17 cellular contexts compared by ENCODE assay signal in genomic region chr11:72682238-72682872, GRCh38. TPM values are rescaled to one million over a fixed set of nuclear protein-coding genes. Genes with fewer than 3 reads are reported as not detected.
DNase-seq lines count a peak whose midpoint lies in the region; ATAC-seq, FAIRE-seq and TF ChIP-seq lines count a peak whose summit lies in the region.
"Had no signal": no experiment of that assay in that cellular context is flagged by ENCODE, and none has a peak within 500 bp of the region (broad histone marks: within the 10 kb centered on the region; RNA-seq: fewer than 3 reads in every experiment).

No MANE protein-coding gene starts in this region.

- H3K27me3 ChIP-seq in CD8-positive, alpha-beta T cell (ENCODE audit: insufficient read depth, low read length), result no peaks in the 10 kb centered on the region
- H3K27me3 ChIP-seq in HCT116 (ENCODE audit: insufficient read depth, low read length), result peaks cover 28% of the 10 kb centered on the region
- peaks cover under 1 to 22% of the 10 kb centered on the region in 2 experiments; a peak in 4 of 5 replicates for H3K27me3 ChIP-seq in K562 (ENCODE audit: control insufficient read depth in 2 of 2, insufficient read depth in 2 of 2, low read length in 2 of 2)
- H3K27me3 ChIP-seq in neutrophil, result peaks cover 20% of the 10 kb centered on the region

- no peaks in the 10 kb centered on the region for H3K9me3 Mint-ChIP-seq in CD8-positive, alpha-beta T cell
- H3K9me3 Mint-ChIP-seq: CD4-positive, alpha-beta memory T cell; H9 had no signal

- H4K20me1 ChIP-seq in HCT116 (ENCODE audit: insufficient read depth) (no peaks in the 10 kb centered on the region), K562 (replicated peaks; ENCODE audit: control insufficient read depth, insufficient read depth, low read length) (peaks cover 32% of the 10 kb centered on the region)

- TSS peak; percentile 15 for BruUV-seq in HCT116 (replicated peaks; lab: Mats Ljungman, UMichigan)
- no TSS peak for BruUV-seq in K562 (replicated peaks; lab: Mats Ljungman, UMichigan)

- no peaks in the 10 kb centered on the region for H3K9me2 ChIP-seq in HCT116 (ENCODE audit: insufficient read depth)

- no peak for TF ChIP-seq EP300 in K562 (IDR thresholded peaks at IDR 0.05; ENCODE audit: low read length)

- FAIRE-seq in K562 (lab: Jason Lieb, UNC), result no peak
- FAIRE-seq: D721Med had no signal

- peaks cover 8% of the 10 kb centered on the region for H3K36me3 ChIP-seq in CD8-positive, alpha-beta T cell (ENCODE audit: insufficient read depth, low read length)
- H3K36me3 ChIP-seq in HCT116 (ENCODE audit: control insufficient read depth in 1 of 2, insufficient read depth in 2 of 2, low read length in 2 of 2) (no peaks in the 10 kb centered on the region), K562 (ENCODE audit: control insufficient read depth, insufficient read depth, low read length) (peaks cover 25% of the 10 kb centered on the region; the same call in 2 of the 3 replicates), neutrophil (peaks cover 58% of the 10 kb centered on the region)

- H3K4me3 Mint-ChIP-seq in CD8-positive, alpha-beta T cell, result no peak overlapping the region
- H3K4me3 Mint-ChIP-seq: CD4-positive, alpha-beta memory T cell; H9 had no signal

- H3K27me3 Mint-ChIP-seq in CD8-positive, alpha-beta T cell (ENCODE audit: low read depth), result no peaks in the 10 kb centered on the region

- RAD21 ChIA-PET in HCT116 (lab: Charles Lee; ENCODE audit: low non-redundant PET in 1 of 2, low total read pairs in 2 of 2, uncharacterized antibody in 2 of 2, unreplicated experiment in 2 of 2), result interaction anchor here in 1 of 2 experiments (0.8 kb wide), 1 partner anchor 97 kb away, joined by 3 read pairs; no protein-coding TSS in a partner anchor

- peaks cover 17% of the 10 kb centered on the region for H3K4me1 Mint-ChIP-seq in CD8-positive, alpha-beta T cell (ENCODE audit: low read depth)

- peaks cover 6% of the 10 kb centered on the region for H3K4me1 ChIP-seq in CD8-positive, alpha-beta T cell (ENCODE audit: insufficient read depth, low read length)
- peaks cover 0 to 13% of the 10 kb centered on the region in 2 experiments; a peak in 3 of 4 replicates for H3K4me1 ChIP-seq in HCT116 (ENCODE audit: control insufficient read depth in 1 of 2, insufficient read depth in 2 of 2, low read length in 2 of 2)
- peaks cover 3 to 35% of the 10 kb centered on the region in 2 experiments; a peak in 4 of 5 replicates for H3K4me1 ChIP-seq in K562 (replicated peaks in 1 of 2; ENCODE audit: control insufficient read depth in 2 of 2, insufficient read depth in 2 of 2, low read length in 2 of 2)
- H3K4me1 ChIP-seq in neutrophil (ENCODE audit: control insufficient read depth in 1 of 2, insufficient read depth in 1 of 2, low read depth in 1 of 2, low read length in 1 of 2), result no peaks in the 10 kb centered on the region

- POLR2A ChIA-PET in CD8-positive, alpha-beta T cell (lab: Charles Lee), result interaction anchor here (0.7 kb wide), 1 partner anchor 96 kb away, joined by 3 read pairs; no protein-coding TSS in a partner anchor
- POLR2A ChIA-PET in HCT116 (lab: Charles Lee) (no interaction called here), K562 (lab: Yijun Ruan, JAX) (interaction anchor here (1.1 kb wide), 1 partner anchor 37 kb away, joined by 4 read pairs; no protein-coding TSS in a partner anchor)

- ATAC-seq in CD8-positive, alpha-beta T cell, result no peak
- ATAC-seq in HCT116, result no peak
- no peak for ATAC-seq in K562
- ATAC-seq in HG03139 (IDR thresholded peaks at IDR 0.05; ENCODE audit: unreplicated experiment), result no peak
- ATAC-seq: Right ventricle myocardium inferior had no signal

- intact Hi-C loops in CD8-positive, alpha-beta T cell (cut with DNase I, micrococcal nuclease), result no loop called here
- intact Hi-C loops in HCT116 (cut with micrococcal nuclease) (loop anchor here (5.0 kb wide), 1 partner anchor 210 kb away; no protein-coding TSS in a partner anchor), K562 (cut with micrococcal nuclease) (loop anchor here (5.0 kb wide), 1 partner anchor 210 kb away; no protein-coding TSS in a partner anchor)

- 75% methylated on average over 5 of the region's 5 CpGs for WGBS in K562 (ENCODE audit: insufficient coverage, low coverage, missing lambda C conversion rate)

- no peak overlapping the region for H3K27ac ChIP-seq in CD8-positive, alpha-beta T cell (ENCODE audit: low read depth, low read length)
- no peak overlapping the region for H3K27ac ChIP-seq in HCT116 (ENCODE audit: low read depth, low read length)
- no peak overlapping the region for H3K27ac ChIP-seq in K562 (ENCODE audit: extremely low read depth, low read depth, low read length)
- peak overlapping the region; percentile 36 for H3K27ac ChIP-seq in neutrophil
- H3K27ac ChIP-seq: HL-60, Peyer's patch had no signal

- H3K4me3 ChIP-seq in CD8-positive, alpha-beta T cell (ENCODE audit: low read depth, low read length), result no peak overlapping the region
- H3K4me3 ChIP-seq in HCT116 (replicated peaks in 1 of 2; ENCODE audit: low read depth in 1 of 2, low read length in 2 of 2) (no peak overlapping the region), K562 (no peak overlapping the region), neutrophil (ENCODE audit: low read depth in 1 of 2, low read length in 1 of 2) (no peak overlapping the region)
- H3K4me3 ChIP-seq: Peyer's patch had no signal

- no peak for TF ChIP-seq CTCF in CD8-positive, alpha-beta T cell (IDR thresholded peaks at IDR 0.05)
- no peak for TF ChIP-seq CTCF in HCT116 (IDR thresholded peaks at IDR 0.05 in 2 of 3, conservative IDR thresholded peaks at IDR 0.05 in 1 of 3; ENCODE audit: borderline replicate concordance in 1 of 3, insufficient read depth in 1 of 3, low read depth in 2 of 3, low read length in 2 of 3)
- no peak for TF ChIP-seq CTCF in K562 (IDR thresholded peaks at IDR 0.05 in 2 of 3, conservative IDR thresholded peaks at IDR 0.05 in 1 of 3; ENCODE audit: insufficient read depth in 2 of 3, low read depth in 1 of 3, low read length in 3 of 3)
- no peak for TF ChIP-seq CTCF in neutrophil (IDR thresholded peaks at IDR 0.05)

- no peaks in the 10 kb centered on the region for H3K9me3 ChIP-seq in CD8-positive, alpha-beta T cell (ENCODE audit: low read length)
- H3K9me3 ChIP-seq in HCT116 (ENCODE audit: control insufficient read depth in 1 of 2, insufficient read depth in 1 of 2, low read depth in 1 of 2, low read length in 2 of 2) (no peaks in the 10 kb centered on the region), K562 (replicated peaks; ENCODE audit: control insufficient read depth, insufficient read depth, low read depth, low read length) (no peaks in the 10 kb centered on the region), neutrophil (no peaks in the 10 kb centered on the region)
- H3K9me3 ChIP-seq: Peyer's patch had no signal

- no peak overlapping the region for H2AFZ ChIP-seq in HCT116 (ENCODE audit: low read depth, low read length, poor library complexity, severe bottlenecking)
- H2AFZ ChIP-seq in K562 (ENCODE audit: low read depth, low read length), result no peak overlapping the region

- H3K27ac Mint-ChIP-seq in CD8-positive, alpha-beta T cell, result peak overlapping the region; percentile 60

- in situ Hi-C loops in K562 (cut with MboI) (loop anchor here (5.0 kb wide), 1 partner anchor 95 kb away; no protein-coding TSS in a partner anchor), G401 (cut with HindIII; ENCODE audit: low sequenced_read_pairs) (no loop called here)

- H3K79me2 ChIP-seq in HCT116 (ENCODE audit: insufficient read depth, low read length), result no peaks in the 10 kb centered on the region
- no peaks in the 10 kb centered on the region for H3K79me2 ChIP-seq in K562 (ENCODE audit: control insufficient read depth, insufficient read depth, low read length)

- H3K36me3 Mint-ChIP-seq in CD8-positive, alpha-beta T cell, result peaks cover 17% of the 10 kb centered on the region

- no peak for TF ChIP-seq POLR2A in HCT116 (IDR thresholded peaks at IDR 0.05; ENCODE audit: borderline replicate concordance, extremely low read depth, insufficient read depth, insufficient read length)
- peak; percentile 18; the same call in 1 of the 2 replicates for TF ChIP-seq POLR2A in K562 (conservative IDR thresholded peaks at IDR 0.05)

- H3K9ac ChIP-seq in HCT116 (ENCODE audit: low read length) (no peak overlapping the region), K562 (ENCODE audit: insufficient read depth in 1 of 2, low read depth in 2 of 2, low read length in 2 of 2) (no peak overlapping the region)

- CTCF ChIA-PET in CD8-positive, alpha-beta T cell (lab: Charles Lee), result interaction anchor here (1.0 to 4.9 kb wide), 9 partner anchors 7 to 495 kb away, joined by 3 to 38 read pairs (median 3); no protein-coding TSS in a partner anchor
- CTCF ChIA-PET in HCT116 (lab: Charles Lee) (interaction anchor here (0.7 to 2.3 kb wide), 5 partner anchors 22 to 211 kb away, joined by 3 to 5 read pairs (median 5); no protein-coding TSS in a partner anchor), K562 (lab: Yijun Ruan, JAX; ENCODE audit: low intra/inter-chr PET ratio) (no interaction called here)

- DNase-seq in CD8-positive, alpha-beta T cell, result no peak
- DNase-seq in HCT116 (ENCODE audit: low read depth, low spot score), result no peak
- no peak for DNase-seq in K562 (ENCODE audit: extremely low read depth in 1 of 4, low spot score in 3 of 4)
- DNase-seq in NCI-H345 (lab: John Stamatoyannopoulos, UW), result no peak
- no peak for DNase-seq in G401 (ENCODE audit: low spot score)
- DNase-seq: CD4-positive, alpha-beta memory T cell; DMS79; H9; NCI-H1436; NCI-H2029 treated with DMSO at 0.1 percent for 48 hours; NCI-H510A treated with DMSO at 0.1 percent for 48 hours; Peyer's patch had no signal

- TF ChIP-seq RAD21 in HCT116 (IDR thresholded peaks at IDR 0.05; ENCODE audit: low read depth) (no peak), K562 (CRISPR knock-in tag; conservative IDR thresholded peaks at IDR 0.05 in 1 of 2, IDR thresholded peaks at IDR 0.05 in 1 of 2) (no peak)

- H3K9me1 ChIP-seq in K562 (ENCODE audit: control insufficient read depth, insufficient read depth, low read length), result peaks cover 5% of the 10 kb centered on the region

- H3K4me2 ChIP-seq in HCT116 (ENCODE audit: low read length), result no peak overlapping the region
- H3K4me2 ChIP-seq in K562 (ENCODE audit: insufficient read depth, low read length), result no peak overlapping the region

RNA-seq across cellular contexts. Expression of gene PDE2A, which starts 8.1 kb away (rescaled TPM):
- 1 to 10 TPM; 3.8 to 4.2 TPM for total RNA-seq in CD8-positive, alpha-beta T cell
- total RNA-seq in HCT116 (2021; ENCODE audit: unreplicated experiment) (7.6 TPM), K562 (2014; rRNA removed) (0.45 and 1.6 TPM in 2 replicates), K562 (2014; rRNA removed; fragmentation: Illumina TruSeq; extraction: Trizol) (0.47 and 1.4 TPM in 2 replicates), K562 (2015; rRNA removed; fragmentation: Illumina TruSeq; extraction: Trizol) (0.07 and 0.11 TPM in 2 replicates), K562 (2021) (1.1 and 3.4 TPM in 2 replicates)
- 16.7 and 17.1 TPM in 2 replicates for polyA plus RNA-seq in HCT116 (2012)
- 33.8 and 109 TPM in 2 replicates for total RNA-seq in K562 (2011; cell fraction: chromatin; rRNA removed; ENCODE audit: low replicate concordance)
- 31.6 and 45.0 TPM in 2 replicates for total RNA-seq in K562 (2011; cell fraction: nucleolus; rRNA removed)
- 31.0 and 37.9 TPM in 2 replicates for total RNA-seq in K562 (2011; cell fraction: nucleoplasm; rRNA removed)
- polyA plus RNA-seq in K562 (2011; rRNA removed) (4.3 and 15.2 TPM in 2 replicates), K562 (2014; fragmentation: Illumina TruSeq; extraction: Trizol) (1.3 and 2.2 TPM in 2 replicates), K562 (2014; fragmentation: Nextera tagmentation; extraction: Ambion mirVana) (under 1 TPM in 1 of 2 experiments, not detected in 1; 0.21 TPM), K562 (2014; rRNA removed) (1.0 and 1.6 TPM in 2 replicates)
- polyA plus RNA-seq in K562 (2011; cell fraction: cytosol; rRNA removed), result 3.3 and 12.5 TPM in 2 replicates
- 25.6 and 137 TPM in 2 replicates for polyA plus RNA-seq in K562 (2011; cell fraction: nucleus; rRNA removed)
- 1.4 and 2.1 TPM in 2 replicates for polyA plus RNA-seq in K562 (2012)
- polyA minus RNA-seq in K562 (2011; rRNA and poly(A)+ RNA removed), result 3.2 and 18.9 TPM in 2 replicates
- 1.7 and 6.5 TPM in 2 replicates for polyA minus RNA-seq in K562 (2011; cell fraction: cytosol; rRNA and poly(A)+ RNA removed)
- 15.6 and 36.5 TPM in 2 replicates for polyA minus RNA-seq in K562 (2011; cell fraction: nucleus; rRNA and poly(A)+ RNA removed)
- not detected in 2 replicates for total RNA-seq in G401 (2014; rRNA removed; shearing (Covaris generic))

Comparison
In these comparisons a context has a peak if more than half of its experiments do, and no peak if none do; other contexts are left out.
1. intact Hi-C loops: an anchor here in HCT116 (5.0 kb wide) and K562 (5.0 kb wide); none called in CD8-positive, alpha-beta T cell.